24 cellular contexts compared by ENCODE assay signal in the genomic region with DNA sequence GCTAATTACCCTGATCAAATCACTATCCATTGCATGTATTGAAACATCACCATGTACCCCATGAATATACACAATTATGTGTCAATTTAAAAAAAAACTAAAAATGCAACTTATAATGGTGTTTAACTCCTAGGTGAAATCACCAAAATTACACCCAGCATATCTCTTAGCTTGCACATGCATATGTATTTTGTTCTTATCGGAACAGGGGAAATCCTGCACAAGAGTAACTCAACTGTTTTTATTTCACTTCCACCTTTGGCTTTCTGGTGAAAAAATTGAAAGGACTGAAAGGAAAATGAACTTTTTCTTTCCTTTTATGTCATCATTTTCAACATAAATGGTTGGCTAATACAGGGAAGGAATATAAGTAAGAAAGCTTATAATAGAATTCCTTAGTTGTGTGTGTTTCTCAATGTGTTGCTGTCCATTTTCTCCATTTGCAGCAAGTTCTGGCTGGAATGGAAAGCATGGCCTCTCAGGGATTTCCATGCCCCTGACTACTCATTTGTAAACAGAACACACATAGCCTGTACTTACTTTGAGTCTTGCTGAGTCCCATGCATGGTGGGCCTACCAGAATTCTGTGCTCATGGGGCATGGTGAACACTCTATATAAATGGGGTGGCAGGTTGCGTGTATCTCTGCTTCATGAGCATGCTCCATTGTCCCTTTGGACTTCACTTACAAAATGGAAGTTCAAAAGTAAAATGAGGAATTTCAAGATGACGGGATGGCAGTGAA.
"Had no signal": no experiment of that assay in that cellular context is flagged by ENCODE, and none has a peak within 500 bp of the region (broad histone marks: within the 10 kb centered on the region; RNA-seq: fewer than 3 reads in every experiment).

No MANE protein-coding gene starts in this region.

- H3K27me3 Mint-ChIP-seq: activated naive CD8-positive, alpha-beta T cell; brain had no signal

- H3K4me1 Mint-ChIP-seq: central memory CD8-positive, alpha-beta T cell; T-cell had no signal

- DNase-seq: activated CD4-positive, alpha-beta T cell treated with anti-CD3 and anti-CD28 coated beads for 48 hours; activated CD4-positive, alpha-beta T cell treated with anti-CD3 and anti-CD28 coated beads, Interleukin-2, amount 50 U/mL, for 4 hours; activated CD4-positive, CD25-positive, alpha-beta regulatory T cell treated with anti-CD3 and anti-CD28 coated beads, Interleukin-2, amount 50 U/mL, for 72 hours; activated CD8-positive, alpha-beta memory T cell treated with anti-CD3 and anti-CD28 coated beads, Interleukin-2, amount 50 U/mL, for 48 hours; activated CD8-positive, alpha-beta T cell treated with anti-CD3 and anti-CD28 coated beads, Interleukin-2, amount 10 ng/mL, durations not matched to agents 7 days and 5 days; activated gamma-delta T cell; activated naive CD4-positive, alpha-beta T cell treated with anti-CD3 and anti-CD28 coated beads for 36 hours; activated T-cell treated with anti-CD3 and anti-CD28 coated beads, Interleukin-2, amount 50 U/mL, for 24 hours; amygdala; KG1; NCI-H1105; NCI-H1436 treated with DMSO at 0.1 percent for 48 hours; NCI-H187; NCI-H2081; NCI-H446; NCI-H524; SIG-M5; T-cell; T-helper 2 cell; WERI-Rb-1 had no signal

- ATAC-seq: activated CD8-positive, alpha-beta T cell treated with anti-CD3 and anti-CD28 coated beads, Interleukin-2, amount 10 ng/mL, durations not matched to agents 7 days and 5 days; T-cell had no signal

- H3K36me3 ChIP-seq: WERI-Rb-1 had no signal

- H3K27ac Mint-ChIP-seq: activated CD8-positive, alpha-beta T cell treated with anti-CD3 and anti-CD28 coated beads, Interleukin-2, amount 10 ng/mL, durations not matched to agents 7 days and 5 days; activated naive CD4-positive, alpha-beta T cell treated with anti-CD3 and anti-CD28 coated beads for 36 hours; activated naive CD8-positive, alpha-beta T cell; activated T-cell treated with anti-CD3 and anti-CD28 coated beads, Interleukin-2, amount 50 U/mL, for 24 hours; brain; T-cell had no signal

- H3K9me3 Mint-ChIP-seq: activated T-cell treated with anti-CD3 and anti-CD28 coated beads, Interleukin-2, amount 50 U/mL, for 24 hours; central memory CD8-positive, alpha-beta T cell; T-cell had no signal

- H3K36me3 Mint-ChIP-seq: T-cell had no signal

- H3K4me3 Mint-ChIP-seq: activated CD8-positive, alpha-beta T cell treated with anti-CD3 and anti-CD28 coated beads, Interleukin-2, amount 10 ng/mL, durations not matched to agents 7 days and 5 days; activated naive CD4-positive, alpha-beta T cell treated with anti-CD3 and anti-CD28 coated beads for 36 hours; activated naive CD8-positive, alpha-beta T cell; activated T-cell treated with anti-CD3 and anti-CD28 coated beads, Interleukin-2, amount 50 U/mL, for 24 hours; brain; central memory CD8-positive, alpha-beta T cell; T-cell had no signal

- H3K27ac ChIP-seq: WERI-Rb-1 had no signal

- FAIRE-seq: astrocyte had no signal
